ENCODE assay signal across 8 cellular contexts in genomic region chr19:39996811-39997594, GRCh38.
A peak's percentile ranks its signal among the peaks of the same experiment; 100 is the strongest.
DNase-seq lines count a peak whose midpoint lies in the region; ATAC-seq and FAIRE-seq lines count a peak whose summit lies in the region.

Gene ZNF546 (plus strand): TSS chr19:39997060. CDS start chr19:39998327, 1,267 bp downstream.

- peak within 1 kb of the TSS; percentile 82 to 93 for H3K4me3 Mint-ChIP-seq in effector memory CD8-positive, alpha-beta T cell
- H3K4me3 Mint-ChIP-seq in memory B cell = peak within 1 kb of the TSS; percentile 92

- DNase-seq in CMK (ENCODE audit: low read depth) (peak; percentile 82), HTR-8/SVneo (ENCODE audit: insufficient read length, low spot score) (peak; percentile 94), NOMO-1 (lab: John Stamatoyannopoulos, UW; ENCODE audit: unreplicated experiment in 2 of 2) (peak; percentile 89), memory B cell (ENCODE audit: low spot score in 2 of 2) (peak; percentile 76 to 85)
- peak; percentile 72 to 89 (median 83) for DNase-seq in activated CD8-positive, alpha-beta memory T cell treated with anti-CD3 and anti-CD28 coated beads for 48 hours (ENCODE audit: low read depth in 2 of 3, low spot score in 2 of 3)
- DNase-seq in effector memory CD8-positive, alpha-beta T cell = peak; percentile 81 to 90 (median 82)
- peak; percentile 84 for DNase-seq in stimulated activated CD8-positive, alpha-beta memory T cell treated with anti-CD3 and anti-CD28 coated beads, Interleukin-12 subunit alpha, Interleukin-12 subunit beta, amount 100 ng/mL, for 1 hour (ENCODE audit: low read depth)

- H3K27ac Mint-ChIP-seq in effector memory CD8-positive, alpha-beta T cell = peak within 1 kb of the TSS; percentile 96 to 98
- H3K27ac Mint-ChIP-seq in memory B cell = peak within 1 kb of the TSS; percentile 72

- peaks cover 0 to 1% of the 10 kb centered on the region in 2 donors for H3K9me3 Mint-ChIP-seq in effector memory CD8-positive, alpha-beta T cell
- peaks cover 3% of the 10 kb centered on the region for H3K9me3 Mint-ChIP-seq in memory B cell

- peaks cover 15% of the 10 kb centered on the region for H3K36me3 Mint-ChIP-seq in effector memory CD8-positive, alpha-beta T cell (ENCODE audit: insufficient read depth)
- peaks cover 13% of the 10 kb centered on the region for H3K36me3 Mint-ChIP-seq in memory B cell

- H3K4me1 Mint-ChIP-seq in effector memory CD8-positive, alpha-beta T cell (ENCODE audit: low read depth in 2 of 2) = peaks cover 22 to 24% of the 10 kb centered on the region in 2 donors
- peaks cover 28% of the 10 kb centered on the region for H3K4me1 Mint-ChIP-seq in memory B cell

- FAIRE-seq in HTR-8/SVneo (lab: Jason Lieb, UNC) = peak; percentile 89

- ATAC-seq in GM21360 (IDR thresholded peaks at IDR 0.05; ENCODE audit: unreplicated experiment) (peak; percentile 58), memory B cell (ENCODE audit: low read depth) (peak; percentile 91)
- peak; percentile 87 for ATAC-seq in effector memory CD8-positive, alpha-beta T cell (replicated peaks)

- H3K27me3 Mint-ChIP-seq in effector memory CD8-positive, alpha-beta T cell = no peaks in the 10 kb centered on the region
- H3K27me3 Mint-ChIP-seq in memory B cell = no peaks in the 10 kb centered on the region

Comparison
In these comparisons a context has a peak if more than half of its experiments do, and no peak if none do; other contexts are left out.
1. Peak in every context shown above with its lines: DNase-seq and ATAC-seq.